2 cellular contexts compared by ENCODE assay signal in genomic region chr16:87812200-87812656, GRCh38.
A peak's percentile ranks its signal among the peaks of the same experiment; 100 is the strongest.
TF ChIP-seq lines count a peak whose summit lies in the region.

No MANE protein-coding gene starts in this region.

TF ChIP-seq in SK-N-SH, 30 proteins besides CTCF, POLR2A, EP300 and RAD21 (continued from another document):
- no peak for TF ChIP-seq REST (IDR thresholded peaks at IDR 0.05; ENCODE audit: low read depth, low read length)
- 0 out of 2 replicates have a peak, but pooled peaks have one; percentile 20 for TF ChIP-seq FOXJ3 (CRISPR knock-in tag; IDR thresholded peaks at IDR 0.05)
- TF ChIP-seq RCOR1 (IDR thresholded peaks at IDR 0.05; ENCODE audit: low read length) = 0 out of 2 replicates have a peak, but pooled peaks have one; percentile 33

TF ChIP-seq in SK-N-SH treated with all-trans-retinoic acid at 6 μM for 48 hours, 23 proteins besides CTCF, POLR2A, EP300 and RAD21 (continued from another document):
- TF ChIP-seq, protein P1, sequence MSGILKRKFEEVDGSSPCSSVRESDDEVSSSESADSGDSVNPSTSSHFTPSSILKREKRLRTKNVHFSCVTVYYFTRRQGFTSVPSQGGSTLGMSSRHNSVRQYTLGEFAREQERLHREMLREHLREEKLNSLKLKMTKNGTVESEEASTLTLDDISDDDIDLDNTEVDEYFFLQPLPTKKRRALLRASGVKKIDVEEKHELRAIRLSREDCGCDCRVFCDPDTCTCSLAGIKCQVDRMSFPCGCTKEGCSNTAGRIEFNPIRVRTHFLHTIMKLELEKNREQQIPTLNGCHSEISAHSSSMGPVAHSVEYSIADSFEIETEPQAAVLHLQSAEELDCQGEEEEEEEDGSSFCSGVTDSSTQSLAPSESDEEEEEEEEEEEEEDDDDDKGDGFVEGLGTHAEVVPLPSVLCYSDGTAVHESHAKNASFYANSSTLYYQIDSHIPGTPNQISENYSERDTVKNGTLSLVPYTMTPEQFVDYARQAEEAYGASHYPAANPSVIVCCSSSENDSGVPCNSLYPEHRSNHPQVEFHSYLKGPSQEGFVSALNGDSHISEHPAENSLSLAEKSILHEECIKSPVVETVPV (CRISPR knock-in tag; IDR thresholded peaks at IDR 0.05) = no peak
- TF ChIP-seq ZNF70 (CRISPR knock-in tag; IDR thresholded peaks at IDR 0.05) (no peak), TSHZ2 (CRISPR knock-in tag; IDR thresholded peaks at IDR 0.05) (no peak), TCF4 (CRISPR knock-in tag; IDR thresholded peaks at IDR 0.05; ENCODE audit: borderline replicate concordance) (no peak), GLIS3 (CRISPR knock-in tag; IDR thresholded peaks at IDR 0.05) (no peak), BACH2 (CRISPR knock-in tag; IDR thresholded peaks at IDR 0.05; ENCODE audit: borderline replicate concordance) (no peak), CREB5 (CRISPR knock-in tag; IDR thresholded peaks at IDR 0.05; ENCODE audit: low read depth) (no peak), SNAI2 (CRISPR knock-in tag; IDR thresholded peaks at IDR 0.05) (no peak), ZFP30 (CRISPR knock-in tag; IDR thresholded peaks at IDR 0.05) (no peak)
- TF ChIP-seq, protein P2, sequence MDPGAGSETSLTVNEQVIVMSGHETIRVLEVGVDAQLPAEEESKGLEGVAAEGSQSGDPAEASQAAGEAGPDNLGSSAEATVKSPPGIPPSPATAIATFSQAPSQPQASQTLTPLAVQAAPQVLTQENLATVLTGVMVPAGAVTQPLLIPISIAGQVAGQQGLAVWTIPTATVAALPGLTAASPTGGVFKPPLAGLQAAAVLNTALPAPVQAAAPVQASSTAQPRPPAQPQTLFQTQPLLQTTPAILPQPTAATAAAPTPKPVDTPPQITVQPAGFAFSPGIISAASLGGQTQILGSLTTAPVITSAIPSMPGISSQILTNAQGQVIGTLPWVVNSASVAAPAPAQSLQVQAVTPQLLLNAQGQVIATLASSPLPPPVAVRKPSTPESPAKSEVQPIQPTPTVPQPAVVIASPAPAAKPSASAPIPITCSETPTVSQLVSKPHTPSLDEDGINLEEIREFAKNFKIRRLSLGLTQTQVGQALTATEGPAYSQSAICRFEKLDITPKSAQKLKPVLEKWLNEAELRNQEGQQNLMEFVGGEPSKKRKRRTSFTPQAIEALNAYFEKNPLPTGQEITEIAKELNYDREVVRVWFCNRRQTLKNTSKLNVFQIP (CRISPR knock-in tag; IDR thresholded peaks at IDR 0.05; ENCODE audit: borderline replicate concordance, low read depth) = no peak
TF ChIP-seq in SK-N-SH treated with all-trans-retinoic acid at 6 μM for 48 hours: peak in this region for 0.
